1 cellular context compared by ENCODE assay signal in genomic region chr10:114684822-114685209, GRCh38.
TF ChIP-seq lines count a peak whose summit lies in the region.

No MANE protein-coding gene starts in this region.

TF ChIP-seq in HCT116, 20 proteins besides CTCF, POLR2A, EP300 and RAD21 (continued from another document):
- no peak for TF ChIP-seq ZBTB33 (IDR thresholded peaks at IDR 0.05; ENCODE audit: extremely low read depth, insufficient replicate concordance, low read length)
- 0 out of 2 replicates have a peak, but pooled peaks have one; percentile 47 for TF ChIP-seq ATF3 (IDR thresholded peaks at IDR 0.05)
- TF ChIP-seq CBX3 (IDR thresholded peaks at IDR 0.05; ENCODE audit: low read depth) = no peak
- TF ChIP-seq FOSL1 (IDR thresholded peaks at IDR 0.05; ENCODE audit: low read depth) = peak; percentile 24; the same call in 1 of the 2 replicates
- no peak for TF ChIP-seq EGR1 (IDR thresholded peaks at IDR 0.05; ENCODE audit: low read depth)
- no peak for TF ChIP-seq ZNF274 (IDR thresholded peaks at IDR 0.05; ENCODE audit: low read depth, low read length)
